29 cellular contexts compared by ENCODE assay signal in the genomic region with DNA sequence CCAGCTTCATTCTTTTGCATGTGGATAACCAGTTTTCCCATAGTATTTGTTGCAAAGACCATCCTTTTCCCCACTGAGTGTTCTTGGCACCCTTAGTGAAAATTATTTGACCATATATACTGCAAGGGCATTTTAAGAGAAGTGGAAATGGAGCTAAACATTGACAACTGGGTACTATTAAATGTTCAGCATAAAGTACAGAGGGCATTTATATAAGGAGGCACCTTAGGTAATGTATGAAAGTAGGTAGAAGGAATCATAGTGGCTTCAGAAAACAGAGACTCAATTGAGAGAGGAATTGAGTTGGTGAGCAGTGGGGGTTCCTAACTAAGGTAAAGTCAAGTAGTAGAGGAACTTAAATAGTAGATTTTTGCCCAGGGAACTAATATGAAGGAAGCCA. TPM values are rescaled to one million over a fixed set of nuclear protein-coding genes. Genes with fewer than 3 reads are reported as not detected.
"Had no signal": no experiment of that assay in that cellular context is flagged by ENCODE, and none has a peak within 500 bp of the region (broad histone marks: within the 10 kb centered on the region; RNA-seq: fewer than 3 reads in every experiment).

No MANE protein-coding gene starts in this region.

- H3K36me3 ChIP-seq: stomach, suprapubic skin, thoracic aorta, thyroid gland, tibial artery, tibial nerve, transverse colon, upper lobe of left lung, upper lobe of right lung, uterus, vagina had no signal

- H3K4me1 ChIP-seq: stomach, suprapubic skin, testis, tibial artery, tibial nerve, upper lobe of left lung, upper lobe of right lung, uterus, vagina had no signal

- ATAC-seq: stimulated activated effector memory CD8-positive, alpha-beta T cell treated with anti-CD3 and anti-CD28 coated beads, Interleukin-12 subunit alpha, Interleukin-12 subunit beta, amount 100 ng/mL, for 72 hours; stimulated activated memory B cell treated with anti-CD40 and anti-IgM and Interleukin-4, amounts not matched to agents 10 μg/mL and 1 μg/mL and 100 μg/mL, for 72 hours; stimulated activated naive B cell treated with anti-CD40 and anti-IgM and Interleukin-4, amounts not matched to agents 10 μg/mL and 1 μg/mL and 100 μg/mL, for 72 hours; stimulated activated naive CD8-positive, alpha-beta T cell treated with anti-CD3 and anti-CD28 coated beads, Interleukin-15, amount 100 ng/mL, for 72 hours; stimulated activated naive CD8-positive, alpha-beta T cell treated with anti-CD3 and anti-CD28 coated beads, Interleukin-15, Interleukin-2, amounts not matched to agents 100 U/mL and 50 U/mL, for 24 hours; upper lobe of right lung had no signal

- DNase-seq: stimulated activated CD4-positive, alpha-beta T cell treated with anti-CD3 and anti-CD28 coated beads, Interleukin-2, amount 100 ng/mL, for 48 hours; stimulated activated CD4-positive, alpha-beta T cell treated with anti-CD3 and anti-CD28 coated beads, Interleukin-4, amount 100 ng/mL, for 1 hour; stimulated activated CD4-positive, alpha-beta T cell treated with anti-CD3 and anti-CD28 coated beads, Interleukin-4, amount 100 ng/mL, for 24 hours; stimulated activated CD4-positive, alpha-beta T cell treated with anti-CD3 and anti-CD28 coated beads, Interleukin-4, amount 100 ng/mL, for 4 hours; stimulated activated CD8-positive, alpha-beta memory T cell treated with anti-CD3 and anti-CD28 coated beads, Interleukin-4, amount 100 ng/mL, for 48 hours; stimulated activated naive B cell treated with anti-CD40 and anti-IgM and Interleukin-4, amounts not matched to agents 10 μg/mL and 1 μg/mL and 100 μg/mL, for 72 hours; stimulated activated naive CD4-positive, alpha-beta T cell; stimulated activated naive CD4-positive, alpha-beta T cell treated with Interleukin-2 at 50 U/mL for 16 hours; stimulated activated naive CD8-positive, alpha-beta T cell treated with anti-CD3 and anti-CD28 coated beads, Interleukin-15, amount 100 ng/mL, for 72 hours; stimulated activated naive CD8-positive, alpha-beta T cell treated with anti-CD3 and anti-CD28 coated beads, Interleukin-15, Interleukin-2, amounts not matched to agents 100 U/mL and 50 U/mL, for 24 hours; stomach; substantia nigra; testis; thyroid gland; tibial artery; transverse colon; trophoblast cell; upper lobe of left lung; upper lobe of right lung; uterus had no signal

- H3K9me3 ChIP-seq: stomach, suprapubic skin, testis, thoracic aorta, thyroid gland, tibial artery, tibial nerve, transverse colon, upper lobe of left lung, upper lobe of right lung, uterus, vagina had no signal

- H3K4me3 ChIP-seq: stomach, suprapubic skin, testis, thoracic aorta, thyroid gland, tibial artery, tibial nerve, transverse colon, upper lobe of left lung, upper lobe of right lung, uterus, vagina had no signal

RNA-seq across cellular contexts. Expression of a gene that starts 34.5 kb away (rescaled TPM):
- total RNA-seq: temporal lobe, thoracic aorta, thyroid gland, tibial nerve, transverse colon, ureter, urinary bladder, uterus, vagina had no signal
